ENCODE assay signal across 23 cellular contexts in genomic region chr6:52675372-52675771, GRCh38.
"Had no signal": no experiment of that assay in that cellular context is flagged by ENCODE, and none has a peak within 500 bp of the region (broad histone marks: within the 10 kb centered on the region; RNA-seq: fewer than 3 reads in every experiment).

No MANE protein-coding gene starts in this region.

- H3K9me3 Mint-ChIP-seq: activated T-cell treated with anti-CD3 and anti-CD28 coated beads, Interleukin-2, amount 50 U/mL, for 24 hours; activated T-helper 2 cell treated with anti-CD3 and anti-CD28 coated beads, Interferon-gamma antibody, Interleukin-2, Interleukin-4, amounts not matched to agents 10 μg/mL and 5 μg/mL and 100 μg/mL, durations not matched to agents 14 hours and 24 hours and 36 hours; central memory CD8-positive, alpha-beta T cell; natural killer cell treated with Interleukin-12 subunit alpha and Interleukin-12 subunit beta and Interleukin-15 and Interleukin-18, amount 100 ng/mL, for 72 hours; T-cell; T-helper 2 cell treated with Interferon-gamma antibody and Interleukin-4, amounts not matched to agents 5 μg/mL and 100 μg/mL, for 36 hours had no signal

- H3K27ac Mint-ChIP-seq: activated naive CD8-positive, alpha-beta T cell; activated T-cell treated with anti-CD3 and anti-CD28 coated beads, Interleukin-2, amount 50 U/mL, for 24 hours; activated T-helper 2 cell treated with anti-CD3 and anti-CD28 coated beads, Interferon-gamma antibody, Interleukin-2, Interleukin-4, amounts not matched to agents 10 μg/mL and 5 μg/mL and 100 μg/mL, durations not matched to agents 14 hours and 24 hours and 36 hours; T-cell; T-helper 2 cell treated with Interferon-gamma antibody and Interleukin-4, amounts not matched to agents 5 μg/mL and 100 μg/mL, for 36 hours had no signal

- H3K4me3 ChIP-seq: adrenal gland, breast epithelium, esophagus muscularis mucosa, hepatocyte, upper lobe of right lung had no signal

- H2AFZ ChIP-seq: hepatocyte, parathyroid adenoma had no signal

- H3K27me3 Mint-ChIP-seq: activated naive CD8-positive, alpha-beta T cell; activated T-cell treated with anti-CD3 and anti-CD28 coated beads, Interleukin-2, amount 50 U/mL, for 24 hours; central memory CD8-positive, alpha-beta T cell; natural killer cell treated with Interleukin-12 subunit alpha and Interleukin-12 subunit beta and Interleukin-15 and Interleukin-18, amount 100 ng/mL, for 72 hours; T-cell had no signal

- H3K4me2 ChIP-seq: hepatocyte had no signal

- H3K9me3 ChIP-seq: adrenal gland, breast epithelium, esophagus muscularis mucosa, upper lobe of right lung had no signal

- H3K27ac ChIP-seq: adrenal gland, breast epithelium, esophagus muscularis mucosa, hepatocyte, parathyroid adenoma, upper lobe of right lung, WERI-Rb-1 had no signal

- H3K27me3 ChIP-seq: adrenal gland, breast epithelium, esophagus muscularis mucosa, hepatocyte, upper lobe of right lung had no signal

- H3K79me2 ChIP-seq: parathyroid adenoma had no signal

- ATAC-seq: left ventricle myocardium superior; natural killer cell treated with Interleukin-12 subunit alpha and Interleukin-12 subunit beta and Interleukin-15 and Interleukin-18, amount 100 ng/mL, for 72 hours; T-cell; upper lobe of right lung had no signal

- DNase-seq: activated naive CD4-positive, alpha-beta T cell; activated T-cell treated with anti-CD3 and anti-CD28 coated beads, Interleukin-2, amount 50 U/mL, for 24 hours; adrenal gland; effector memory CD4-positive, alpha-beta T cell; glutamatergic neuron; left ventricle myocardium superior; mammary epithelial cell; nucleus accumbens; stimulated activated CD4-positive, alpha-beta T cell treated with anti-CD3 and anti-CD28 coated beads, Interleukin-2, amount 100 ng/mL, for 48 hours; stimulated activated CD8-positive, alpha-beta memory T cell treated with anti-CD3 and anti-CD28 coated beads, Interleukin-4, amount 100 ng/mL, for 48 hours; stimulated activated naive CD4-positive, alpha-beta T cell treated with Interleukin-2 at 50 U/mL for 16 hours; T-cell; upper lobe of right lung; WERI-Rb-1 had no signal

- H3K4me3 Mint-ChIP-seq: activated naive CD8-positive, alpha-beta T cell; activated T-cell treated with anti-CD3 and anti-CD28 coated beads, Interleukin-2, amount 50 U/mL, for 24 hours; central memory CD8-positive, alpha-beta T cell; natural killer cell treated with Interleukin-12 subunit alpha and Interleukin-12 subunit beta and Interleukin-15 and Interleukin-18, amount 100 ng/mL, for 72 hours; T-cell; T-helper 2 cell treated with Interferon-gamma antibody and Interleukin-4, amounts not matched to agents 5 μg/mL and 100 μg/mL, for 36 hours had no signal

- H3K36me3 ChIP-seq: adrenal gland, breast epithelium had no signal
